ENCODE assay signal across 1 cellular context in the genomic region with DNA sequence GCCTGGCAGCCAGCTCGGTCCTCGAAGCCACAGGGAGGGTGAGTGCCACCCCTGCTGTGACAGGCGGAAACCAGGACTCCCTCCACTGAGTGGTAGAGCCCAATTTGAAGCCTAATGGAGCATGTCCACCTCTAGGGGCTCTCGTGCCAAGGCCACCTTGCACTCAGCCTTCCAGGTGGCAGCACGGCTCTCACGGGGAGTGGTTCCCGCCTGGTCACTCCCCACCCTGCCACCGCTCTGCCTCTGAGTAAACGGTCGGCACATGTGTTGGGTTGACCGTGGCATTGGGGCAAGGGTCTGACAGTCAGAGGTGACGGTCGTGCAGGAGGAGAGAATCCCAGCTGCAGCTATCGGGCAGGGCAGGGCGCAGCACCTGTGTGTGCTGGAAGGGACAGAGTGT.
TF ChIP-seq lines count a peak whose summit lies in the region.

No MANE protein-coding gene starts in this region.

TF ChIP-seq in IMR-90, 13 proteins besides CTCF, POLR2A, EP300 and RAD21:
- TF ChIP-seq MAFK (IDR thresholded peaks at IDR 0.05; ENCODE audit: low read depth, low read length): no peak
- no peak for TF ChIP-seq MXI1 (IDR thresholded peaks at IDR 0.05; ENCODE audit: borderline replicate concordance, low read depth, low read length)
- TF ChIP-seq MAZ (IDR thresholded peaks at IDR 0.05; ENCODE audit: borderline replicate concordance, low read depth, low read length): no peak
- TF ChIP-seq NFE2L2 (IDR thresholded peaks at IDR 0.05; ENCODE audit: low read depth, low read length): no peak
- TF ChIP-seq SMC3 (IDR thresholded peaks at IDR 0.05; ENCODE audit: low read depth, low read length): no peak
- TF ChIP-seq, protein P1, sequence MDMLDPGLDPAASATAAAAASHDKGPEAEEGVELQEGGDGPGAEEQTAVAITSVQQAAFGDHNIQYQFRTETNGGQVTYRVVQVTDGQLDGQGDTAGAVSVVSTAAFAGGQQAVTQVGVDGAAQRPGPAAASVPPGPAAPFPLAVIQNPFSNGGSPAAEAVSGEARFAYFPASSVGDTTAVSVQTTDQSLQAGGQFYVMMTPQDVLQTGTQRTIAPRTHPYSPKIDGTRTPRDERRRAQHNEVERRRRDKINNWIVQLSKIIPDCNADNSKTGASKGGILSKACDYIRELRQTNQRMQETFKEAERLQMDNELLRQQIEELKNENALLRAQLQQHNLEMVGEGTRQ (IDR thresholded peaks at IDR 0.05; ENCODE audit: low read depth, low read length): no peak
- no peak for TF ChIP-seq RFX5 (IDR thresholded peaks at IDR 0.05; ENCODE audit: low read depth, low read length)
